Comparison of ENCODE assay signal across 1 cellular context in genomic region chr5:178832618-178833201, GRCh38.
TF ChIP-seq lines count a peak whose summit lies in the region.

No MANE protein-coding gene starts in this region.

TF ChIP-seq in HCT116, 20 proteins besides CTCF, POLR2A, EP300 and RAD21:
- TF ChIP-seq JUND (IDR thresholded peaks at IDR 0.05) (no peak), ELF1 (IDR thresholded peaks at IDR 0.05; ENCODE audit: borderline replicate concordance, low read depth) (no peak), YY1 (IDR thresholded peaks at IDR 0.05; ENCODE audit: extremely low read depth, insufficient replicate concordance, low read depth, low read length) (no peak), ATF3 (IDR thresholded peaks at IDR 0.05) (no peak), SP1 (IDR thresholded peaks at IDR 0.05; ENCODE audit: low read depth) (peak; percentile 42; the same call in 1 of the 2 replicates), ZFX (IDR thresholded peaks at IDR 0.05) (no peak), EGR1 (IDR thresholded peaks at IDR 0.05; ENCODE audit: low read depth) (no peak), MAX (IDR thresholded peaks at IDR 0.05) (peak; percentile 32; the same call in 1 of the 2 replicates), TCF7L2 (IDR thresholded peaks at IDR 0.05; ENCODE audit: borderline replicate concordance, extremely low read depth, insufficient read depth, insufficient read length) (no peak)
TF ChIP-seq in HCT116: peak in this region for 2.
